Comparison of ENCODE assay signal across 21 cellular contexts in genomic region chr13:69828527-69828926, GRCh38.
"Had no signal": no experiment of that assay in that cellular context is flagged by ENCODE, and none has a peak within 500 bp of the region (broad histone marks: within the 10 kb centered on the region; RNA-seq: fewer than 3 reads in every experiment).

No MANE protein-coding gene starts in this region.

- H3K27ac ChIP-seq: esophagus muscularis mucosa, hepatocyte, left ventricle myocardium inferior, stomach, suprapubic skin, uterus had no signal

- ATAC-seq: effector memory CD8-positive, alpha-beta T cell; sciatic nerve; stimulated activated memory B cell treated with anti-CD40 and anti-IgM and Interleukin-4, amounts not matched to agents 10 μg/mL and 1 μg/mL and 100 μg/mL, for 72 hours had no signal

- H2AFZ ChIP-seq: hepatocyte had no signal

- H3K4me1 ChIP-seq: esophagus muscularis mucosa, left ventricle myocardium inferior, stomach, suprapubic skin, uterus had no signal

- H3K4me3 ChIP-seq: esophagus muscularis mucosa, hepatocyte, left ventricle myocardium inferior, stomach, suprapubic skin, uterus had no signal

- H3K36me3 ChIP-seq: esophagus muscularis mucosa, left ventricle myocardium inferior, stomach, suprapubic skin, uterus had no signal

- DNase-seq: activated CD4-positive, alpha-beta memory T cell treated with anti-CD3 and anti-CD28 coated beads for 36 hours; activated CD4-positive, alpha-beta T cell treated with anti-CD3 and anti-CD28 coated beads for 48 hours; activated naive CD4-positive, alpha-beta T cell treated with Interleukin-2 at 50 U/mL for 16 hours; activated naive CD8-positive, alpha-beta T cell treated with anti-CD3 and anti-CD28 coated beads for 36 hours; activated T-cell treated with anti-CD3 and anti-CD28 coated beads, Interleukin-2, amount 50 U/mL, for 48 hours; central memory CD4-positive, alpha-beta T cell; dermis blood vessel endothelial cell; effector memory CD8-positive, alpha-beta T cell; glutamatergic neuron; left ventricle myocardium inferior; small intestine; stimulated activated CD4-positive, alpha-beta T cell treated with anti-CD3 and anti-CD28 coated beads, Interleukin-2, amount 100 ng/mL, for 24 hours; stomach; T1000; trophoblast cell; uterus had no signal

- H3K9me3 ChIP-seq: suprapubic skin, uterus had no signal

- H3K4me2 ChIP-seq: hepatocyte had no signal

- H3K27me3 ChIP-seq: esophagus muscularis mucosa, hepatocyte, stomach, suprapubic skin, uterus had no signal
